ENCODE assay signal across 15 cellular contexts in genomic region chr16:30738984-30739951, GRCh38. TPM values are rescaled to one million over a fixed set of nuclear protein-coding genes. Genes with fewer than 3 reads are reported as not detected.
DNase-seq lines count a peak whose midpoint lies in the region; ATAC-seq and TF ChIP-seq lines count a peak whose summit lies in the region.
"Had no signal": no experiment of that assay in that cellular context is flagged by ENCODE, and none has a peak within 500 bp of the region (broad histone marks: within the 10 kb centered on the region; RNA-seq: fewer than 3 reads in every experiment).

No MANE protein-coding gene starts in this region.

- no peak overlapping the region for H2BK5ac ChIP-seq in trophoblast cell (ENCODE audit: low read depth, low read length, poor library complexity)
- no peak overlapping the region for H2BK5ac ChIP-seq in H9 (ENCODE audit: insufficient read length, low read length)

- H2BK120ac ChIP-seq in trophoblast cell (ENCODE audit: insufficient read depth, low read length, poor library complexity) (no peak overlapping the region), H9 (ENCODE audit: low read depth, low read length, poor library complexity, severe bottlenecking) (no peak overlapping the region)

- H3K56ac ChIP-seq in H9 (ENCODE audit: insufficient read length, low read depth, low read length), result no peak overlapping the region

- H3K36me3 Mint-ChIP-seq in H9 (ENCODE audit: insufficient read depth in 1 of 3, low read depth in 3 of 3), result peaks cover 27 to 75% (median 56%) of the 10 kb centered on the region in 3 experiments

- 82% methylated on average over 22 of the region's 37 CpGs for WGBS in mammary epithelial cell (ENCODE audit: low coverage, missing lambda C conversion rate)
- no CpG with 5 or more reads among the region's 37 CpGs for WGBS in trophoblast cell (ENCODE audit: extremely low coverage, insufficient coverage, insufficient read length)
- no CpG with 5 or more reads among the region's 37 CpGs for WGBS in H9 (ENCODE audit: extremely low coverage, insufficient read length, low lambda C conversion rate)

- ATAC-seq in DND-41 (ENCODE audit: insufficient read depth, low read depth), result peak; percentile 20; the same call in 2 of the 3 replicates

- H3K9me3 Mint-ChIP-seq in H9, result no peaks in the 10 kb centered on the region

- H3K4me3 ChIP-seq in DND-41 (ENCODE audit: low read depth in 1 of 2, low read length in 2 of 2) (no peak overlapping the region), mammary epithelial cell (replicated peaks in 1 of 3; ENCODE audit: insufficient read depth in 1 of 3, low read depth in 2 of 3, low read length in 3 of 3) (no peak overlapping the region), trophoblast cell (ENCODE audit: low read depth, low read length) (no peak overlapping the region)
- H3K4me3 ChIP-seq: uterus had no signal

- no peak overlapping the region for H3K4me3 Mint-ChIP-seq in H9
- H3K4me3 Mint-ChIP-seq: B cell had no signal

- intact Hi-C loops in mammary epithelial cell (cut with micrococcal nuclease), result no loop called here

- H3K27ac ChIP-seq in DND-41 (ENCODE audit: low read length) (no peak overlapping the region), mammary epithelial cell (ENCODE audit: insufficient read depth, low read depth, low read length) (peak overlapping the region; percentile 100), trophoblast cell (ENCODE audit: low read depth, low read length) (peak overlapping the region; percentile 48), H9 (ENCODE audit: insufficient read length, low read depth, low read length) (no peak overlapping the region)

- no peak for TF ChIP-seq CTCF in DND-41 (IDR thresholded peaks at IDR 0.05; ENCODE audit: borderline replicate concordance, extremely low read depth, low read length, poor library complexity, severe bottlenecking)
- TF ChIP-seq CTCF in mammary epithelial cell (conservative IDR thresholded peaks at IDR 0.05 in 1 of 2, IDR thresholded peaks at IDR 0.05 in 1 of 2; ENCODE audit: extremely low read depth in 1 of 2, insufficient read depth in 1 of 2, low read depth in 1 of 2, low read length in 2 of 2), result no peak
- TF ChIP-seq CTCF in H9 (conservative IDR thresholded peaks at IDR 0.05), result no peak

- no peak overlapping the region for H3K27ac Mint-ChIP-seq in H9

- H2AK5ac ChIP-seq in trophoblast cell (ENCODE audit: low read length) (no peak overlapping the region), H9 (ENCODE audit: insufficient read length, low read length) (no peak overlapping the region)

- no peak overlapping the region for H2BK20ac ChIP-seq in H9 (ENCODE audit: low read depth, low read length, poor library complexity, severe bottlenecking)

- H3K9me3 ChIP-seq in DND-41 (ENCODE audit: insufficient read depth, low read length, severe bottlenecking) (no peaks in the 10 kb centered on the region), mammary epithelial cell (replicated peaks; ENCODE audit: insufficient read depth, low read length) (no peaks in the 10 kb centered on the region), trophoblast cell (ENCODE audit: insufficient read depth, low read depth, low read length) (no peaks in the 10 kb centered on the region), H9 (ENCODE audit: control insufficient read depth, low read depth, low read length) (no peaks in the 10 kb centered on the region)
- H3K9me3 ChIP-seq: uterus had no signal

- no TSS peak for BruUV-seq in mammary epithelial cell (replicated peaks; lab: Mats Ljungman, UMichigan)

- H3K36me3 ChIP-seq in DND-41 (ENCODE audit: insufficient read depth, low read length) (peaks cover 77% of the 10 kb centered on the region), mammary epithelial cell (ENCODE audit: insufficient read depth, low read length) (peaks cover 25% of the 10 kb centered on the region), trophoblast cell (ENCODE audit: control insufficient read depth in 1 of 2, insufficient read depth in 2 of 2, low read length in 2 of 2) (peaks cover 53 to 61% of the 10 kb centered on the region in 2 experiments)
- H3K36me3 ChIP-seq: uterus had no signal

- no peak overlapping the region for H3K4me2 ChIP-seq in DND-41 (ENCODE audit: insufficient read depth, low read length)
- H3K4me2 ChIP-seq in mammary epithelial cell (ENCODE audit: insufficient read depth, low read depth, low read length), result peak overlapping the region; percentile 10
- no peak overlapping the region for H3K4me2 ChIP-seq in trophoblast cell (ENCODE audit: low read length)
- H3K4me2 ChIP-seq in H9 (ENCODE audit: insufficient read depth, insufficient read length, low read length), result no peak overlapping the region

- H3K4ac ChIP-seq in trophoblast cell (ENCODE audit: low read depth, low read length) (no peak overlapping the region), H9 (ENCODE audit: low read depth, low read length) (no peak overlapping the region)

- H4K91ac ChIP-seq in trophoblast cell (ENCODE audit: low read depth, low read length) (no peak overlapping the region), H9 (ENCODE audit: insufficient read length, low read depth, low read length) (no peak overlapping the region)

- peaks cover 19% of the 10 kb centered on the region for H4K20me1 ChIP-seq in DND-41 (ENCODE audit: insufficient read depth, low read length)
- no peaks in the 10 kb centered on the region for H4K20me1 ChIP-seq in mammary epithelial cell (ENCODE audit: insufficient read depth, low read length)
- H4K20me1 ChIP-seq in H9 (ENCODE audit: control insufficient read depth, insufficient read depth, insufficient read length), result no peaks in the 10 kb centered on the region

- H2AFZ ChIP-seq in DND-41 (ENCODE audit: low read depth, low read length) (no peak overlapping the region), mammary epithelial cell (ENCODE audit: low read depth, low read length) (no peak overlapping the region), trophoblast cell (ENCODE audit: insufficient read depth, low read length, poor library complexity) (no peak overlapping the region), H9 (ENCODE audit: low read length) (no peak overlapping the region)

- DNase-seq in DND-41 (no peak), mammary epithelial cell (no peak), trophoblast cell (no peak), H9 (no peak), NCI-H1417 treated with DMSO at 0.1 percent for 48 hours (lab: John Stamatoyannopoulos, UW) (no peak), activated gamma-delta T cell treated with Interleukin-2 at 50 U/mL for 16 hours (no peak)
- DNase-seq: activated CD4-positive, alpha-beta T cell treated with anti-CD3 and anti-CD28 coated beads, Interleukin-2, amount 50 U/mL, for 48 hours; activated gamma-delta T cell; central memory CD4-positive, alpha-beta T cell; erythroblast; KBM-7; retina; T-helper 1 cell; uterus had no signal

- no peaks in the 10 kb centered on the region for H3K27me3 Mint-ChIP-seq in H9 (ENCODE audit: low read depth)
- H3K27me3 Mint-ChIP-seq: B cell had no signal

- H3K79me2 ChIP-seq in DND-41 (ENCODE audit: insufficient read depth, low read length) (no peaks in the 10 kb centered on the region), mammary epithelial cell (ENCODE audit: insufficient read depth, low read length) (peaks cover 65% of the 10 kb centered on the region), trophoblast cell (ENCODE audit: control insufficient read depth, insufficient read depth, low read length, poor library complexity) (peaks cover 3% of the 10 kb centered on the region), H9 (ENCODE audit: insufficient read depth, low read length) (no peaks in the 10 kb centered on the region)

- H2BK12ac ChIP-seq in trophoblast cell (ENCODE audit: low read length) (no peak overlapping the region), H9 (ENCODE audit: insufficient read length, low read depth, low read length) (no peak overlapping the region)

- H3K23me2 ChIP-seq in H9 (ENCODE audit: insufficient read length, low read depth, low read length, poor library complexity, severe bottlenecking), result no peaks in the 10 kb centered on the region

- dilution Hi-C loops in mammary epithelial cell (cut with HindIII; ENCODE audit: low sequenced_read_pairs), result no loop called here

- H3K9ac ChIP-seq in DND-41 (ENCODE audit: low read depth, low read length) (no peak overlapping the region), mammary epithelial cell (ENCODE audit: insufficient read depth, low read length) (no peak overlapping the region), trophoblast cell (ENCODE audit: low read length) (no peak overlapping the region), H9 (ENCODE audit: extremely low read depth, insufficient read length, low read length) (no peak overlapping the region)

- no peak overlapping the region for H4K12ac ChIP-seq in trophoblast cell (ENCODE audit: low read depth, low read length)

- H3K4me1 Mint-ChIP-seq in H9, result peaks cover 10 to 17% of the 10 kb centered on the region in 2 experiments

- H3K4me1 ChIP-seq in DND-41 (ENCODE audit: insufficient read depth, low read length), result no peaks in the 10 kb centered on the region
- peaks cover 34% of the 10 kb centered on the region for H3K4me1 ChIP-seq in mammary epithelial cell (ENCODE audit: insufficient read depth, low read length)
- peaks cover 9 to 22% of the 10 kb centered on the region in 2 experiments for H3K4me1 ChIP-seq in trophoblast cell (ENCODE audit: control insufficient read depth in 1 of 2, insufficient read depth in 2 of 2, low read length in 2 of 2)
- no peaks in the 10 kb centered on the region for H3K4me1 ChIP-seq in H9 (ENCODE audit: insufficient read depth, low read length)

- CTCF ChIA-PET in mammary epithelial cell (lab: Charles Lee; ENCODE audit: low non-redundant PET), result no interaction called here

- H3K14ac ChIP-seq in trophoblast cell (ENCODE audit: low read length), result no peak overlapping the region
- H3K14ac ChIP-seq in H9 (ENCODE audit: insufficient read depth, low read length), result no peak overlapping the region

- H3K27me3 ChIP-seq in DND-41 (ENCODE audit: insufficient read depth, low read length, poor library complexity), result no peaks in the 10 kb centered on the region
- no peaks in the 10 kb centered on the region for H3K27me3 ChIP-seq in mammary epithelial cell (ENCODE audit: insufficient read depth, low read length)
- H3K27me3 ChIP-seq in trophoblast cell (ENCODE audit: insufficient read depth, low read length), result no peaks in the 10 kb centered on the region
- H3K27me3 ChIP-seq in H9 (ENCODE audit: insufficient read depth, low read length), result no peaks in the 10 kb centered on the region
- H3K27me3 ChIP-seq: uterus had no signal

- H2BK15ac ChIP-seq in H9 (ENCODE audit: low read depth, low read length), result no peak overlapping the region

- no peak overlapping the region for H3K23ac ChIP-seq in trophoblast cell (ENCODE audit: low read length)
- H3K23ac ChIP-seq in H9 (ENCODE audit: insufficient read length, low read depth, low read length), result no peak overlapping the region

- H4K8ac ChIP-seq in trophoblast cell (ENCODE audit: low read depth, low read length) (no peak overlapping the region), H9 (replicated peaks; ENCODE audit: insufficient read length, low read depth, low read length) (no peak overlapping the region)

- H4K5ac ChIP-seq in H9 (ENCODE audit: insufficient read length, low read depth, low read length), result no peak overlapping the region

- in situ Hi-C loops in mammary epithelial cell (cut with MboI; ENCODE audit: low sequenced_read_pairs in 2 of 2), result no loop called here

- no peak overlapping the region for H3T11ph ChIP-seq in H9 (ENCODE audit: low read length)

- peaks cover 10% of the 10 kb centered on the region for H3K79me1 ChIP-seq in trophoblast cell (ENCODE audit: low read length)
- no peaks in the 10 kb centered on the region for H3K79me1 ChIP-seq in H9 (ENCODE audit: insufficient read depth, low read depth, low read length, poor library complexity, severe bottlenecking)

- no peak overlapping the region for H3K18ac ChIP-seq in trophoblast cell (ENCODE audit: low read length)
- H3K18ac ChIP-seq in H9 (ENCODE audit: insufficient read length, low read depth, low read length), result no peak overlapping the region

RNA-seq across cellular contexts. Expression of gene PHKG2, which starts 9.0 kb away (rescaled TPM):
- total RNA-seq in mammary epithelial cell (10 to 100 TPM; 15.3 to 39.3 TPM), H9 (2021) (46.6 and 47.9 TPM in 2 replicates)
- polyA plus RNA-seq in mammary epithelial cell, result 29.2 TPM
- 6.8 TPM for polyA minus RNA-seq in mammary epithelial cell
- 109 and 119 TPM in 2 replicates for polyA plus RNA-seq in trophoblast cell (2013)

RNA-seq across cellular contexts. Expression of gene CFAP119, which starts 22.6 kb away (rescaled TPM):
- 1 to 10 TPM; 1.5 to 8.3 TPM for total RNA-seq in mammary epithelial cell
- 7.6 TPM for polyA plus RNA-seq in mammary epithelial cell
- not detected for polyA minus RNA-seq in mammary epithelial cell
- 3.3 and 3.5 TPM in 2 replicates for polyA plus RNA-seq in trophoblast cell (2013)
- total RNA-seq in H9 (2021), result 5.4 and 7.4 TPM in 2 replicates

RNA-seq across cellular contexts. Expression of gene RNF40, which starts 22.9 kb away (rescaled TPM):
- total RNA-seq in mammary epithelial cell (10 to 100 TPM; 62.8 to 66.4 TPM), H9 (2021) (103 and 106 TPM in 2 replicates)
- polyA plus RNA-seq in mammary epithelial cell, result 45.7 TPM
- polyA minus RNA-seq in mammary epithelial cell, result 94.0 TPM
- 47.8 and 52.9 TPM in 2 replicates for polyA plus RNA-seq in trophoblast cell (2013)

RNA-seq across cellular contexts. Expression of gene SRCAP, which starts 40.3 kb away (rescaled TPM):
- total RNA-seq in mammary epithelial cell (10 to 100 TPM; 20.2 to 46.2 TPM), H9 (2021) (63.1 and 65.5 TPM in 2 replicates)
- polyA plus RNA-seq in mammary epithelial cell, result 3.9 TPM
- 41.0 TPM for polyA minus RNA-seq in mammary epithelial cell
- polyA plus RNA-seq in trophoblast cell (2013), result 38.1 and 40.5 TPM in 2 replicates

RNA-seq across cellular contexts. Expression of gene ZNF629, which starts 47.7 kb away (rescaled TPM):
- 10 to 100 TPM; 13.6 to 19.2 TPM for total RNA-seq in mammary epithelial cell
- 4.9 TPM for polyA plus RNA-seq in mammary epithelial cell
- polyA minus RNA-seq in mammary epithelial cell, result 9.8 TPM
- polyA plus RNA-seq in trophoblast cell (2013), result 10.5 and 10.7 TPM in 2 replicates
- 20.0 TPM in 2 replicates for total RNA-seq in H9 (2021)

Comparison
In these comparisons a context has a peak if more than half of its experiments do, and no peak if none do; other contexts are left out.
1. H3K27ac ChIP-seq: peak in mammary epithelial cell (single experiment) and trophoblast cell (single experiment); none in DND-41 (single experiment) and H9 (single experiment).